1 cellular context compared by ENCODE assay signal in the genomic region with DNA sequence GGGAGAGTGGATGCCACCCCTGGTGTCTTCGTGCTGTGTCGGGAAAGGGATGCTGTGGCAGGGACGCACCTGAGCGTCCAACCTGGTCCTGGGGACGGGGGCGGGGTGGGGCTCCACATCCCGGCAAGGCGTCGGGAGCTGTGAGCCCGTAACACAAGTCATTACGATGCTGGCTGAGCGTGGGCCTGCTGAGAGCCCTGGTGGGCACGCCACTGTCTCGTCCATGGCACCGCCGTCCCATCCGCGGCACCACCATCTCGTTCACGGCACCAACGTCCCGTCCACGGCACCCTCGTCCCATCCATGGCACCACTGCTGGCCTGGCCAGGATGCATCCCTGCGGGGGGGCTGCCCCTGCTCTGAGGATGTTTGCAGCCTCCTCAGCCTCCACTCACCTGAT.
TF ChIP-seq lines count a peak whose summit lies in the region.

No MANE protein-coding gene starts in this region.

TF ChIP-seq in IMR-90, 13 proteins besides CTCF, POLR2A, EP300 and RAD21:
- TF ChIP-seq BHLHE40 (IDR thresholded peaks at IDR 0.05; ENCODE audit: low read depth, low read length), result no peak
- no peak for TF ChIP-seq ELK1 (IDR thresholded peaks at IDR 0.05; ENCODE audit: borderline replicate concordance, low read depth, low read length)
- TF ChIP-seq NFE2L2 (IDR thresholded peaks at IDR 0.05; ENCODE audit: low read depth, low read length), result no peak
- no peak for TF ChIP-seq MAFK (IDR thresholded peaks at IDR 0.05; ENCODE audit: low read depth, low read length)
- TF ChIP-seq CHD1 (IDR thresholded peaks at IDR 0.05; ENCODE audit: low read depth, low read length), result no peak
- TF ChIP-seq MXI1 (IDR thresholded peaks at IDR 0.05; ENCODE audit: borderline replicate concordance, low read depth, low read length), result no peak
- TF ChIP-seq FOS (IDR thresholded peaks at IDR 0.05; ENCODE audit: low read depth, low read length), result no peak
- TF ChIP-seq, protein P1, sequence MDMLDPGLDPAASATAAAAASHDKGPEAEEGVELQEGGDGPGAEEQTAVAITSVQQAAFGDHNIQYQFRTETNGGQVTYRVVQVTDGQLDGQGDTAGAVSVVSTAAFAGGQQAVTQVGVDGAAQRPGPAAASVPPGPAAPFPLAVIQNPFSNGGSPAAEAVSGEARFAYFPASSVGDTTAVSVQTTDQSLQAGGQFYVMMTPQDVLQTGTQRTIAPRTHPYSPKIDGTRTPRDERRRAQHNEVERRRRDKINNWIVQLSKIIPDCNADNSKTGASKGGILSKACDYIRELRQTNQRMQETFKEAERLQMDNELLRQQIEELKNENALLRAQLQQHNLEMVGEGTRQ (IDR thresholded peaks at IDR 0.05; ENCODE audit: low read depth, low read length), result no peak
- TF ChIP-seq MAZ (IDR thresholded peaks at IDR 0.05; ENCODE audit: borderline replicate concordance, low read depth, low read length), result no peak
- no peak for TF ChIP-seq SMC3 (IDR thresholded peaks at IDR 0.05; ENCODE audit: low read depth, low read length)
- no peak for TF ChIP-seq RFX5 (IDR thresholded peaks at IDR 0.05; ENCODE audit: low read depth, low read length)
- TF ChIP-seq RCOR1 (IDR thresholded peaks at IDR 0.05; ENCODE audit: insufficient replicate concordance, low read length), result no peak
- no peak for TF ChIP-seq CEBPB (IDR thresholded peaks at IDR 0.05; ENCODE audit: low read depth, low read length)
